1 cellular context compared by ENCODE assay signal in the genomic region with DNA sequence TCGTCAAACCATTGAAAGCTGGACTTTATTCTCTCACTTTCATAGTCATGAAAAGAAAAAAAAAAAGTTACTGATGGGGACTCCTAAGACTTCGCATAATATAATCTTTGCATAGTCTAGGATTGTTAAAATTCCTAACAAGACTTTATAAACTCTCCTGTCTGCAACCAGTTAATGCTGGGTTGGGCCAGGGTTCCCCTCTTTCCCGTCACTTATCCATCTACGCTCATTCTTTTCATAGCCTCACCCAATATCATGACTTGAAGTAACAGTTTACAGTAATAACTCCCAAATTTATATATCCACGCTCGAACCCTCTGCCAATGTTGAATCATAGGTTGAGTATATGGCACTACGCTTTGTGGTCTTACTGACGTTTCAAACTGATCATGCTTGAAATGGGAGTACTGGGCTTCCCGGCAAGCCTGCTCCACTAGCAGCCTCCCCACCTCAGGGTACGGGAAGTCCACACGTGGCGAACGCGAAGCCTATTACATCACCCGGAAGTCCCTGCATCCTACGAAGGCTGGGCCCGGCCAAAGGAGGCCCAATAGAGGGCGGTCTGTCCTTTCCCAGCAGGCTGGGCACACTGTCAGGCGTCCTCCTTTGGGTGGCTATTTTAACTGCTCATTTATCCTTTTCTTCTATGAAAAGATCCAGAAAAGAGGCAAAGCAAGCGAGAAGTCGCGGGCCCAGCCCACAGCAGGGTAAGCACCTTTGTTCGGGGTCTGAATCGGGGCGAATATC.
TF ChIP-seq lines count a peak whose summit lies in the region.

No MANE protein-coding gene starts in this region.

TF ChIP-seq in HepG2, 621 proteins besides CTCF, POLR2A, EP300 and RAD21 (continued from another document):
- TF ChIP-seq ZBTB4 (CRISPR knock-in tag; IDR thresholded peaks at IDR 0.05; ENCODE audit: borderline replicate concordance) (no peak), KMT2B (CRISPR knock-in tag; IDR thresholded peaks at IDR 0.05) (peak; percentile 80), ZNF350 (CRISPR knock-in tag; IDR thresholded peaks at IDR 0.05; ENCODE audit: borderline replicate concordance, low read depth) (peak; percentile 87; the same call in 1 of the 2 replicates), TGIF2 (CRISPR knock-in tag; IDR thresholded peaks at IDR 0.05) (peak; percentile 80), ZFP1 (CRISPR knock-in tag; IDR thresholded peaks at IDR 0.05) (peak; percentile 41), ZSCAN31 (CRISPR knock-in tag; IDR thresholded peaks at IDR 0.05; ENCODE audit: low read depth) (no peak), ZNF503 (CRISPR knock-in tag; IDR thresholded peaks at IDR 0.05) (peak; percentile 67), ZNF816 (CRISPR knock-in tag; IDR thresholded peaks at IDR 0.05; ENCODE audit: borderline replicate concordance) (0 out of 2 replicates have a peak, but pooled peaks have one; percentile 44), MAX (IDR thresholded peaks at IDR 0.05) (peak; percentile 99), ZNF788 (CRISPR knock-in tag; IDR thresholded peaks at IDR 0.05; ENCODE audit: borderline replicate concordance) (peak; percentile 64; the same call in 1 of the 2 replicates), ELF3 (CRISPR knock-in tag; IDR thresholded peaks at IDR 0.05) (peak; percentile 99), ZNF619 (CRISPR knock-in tag; IDR thresholded peaks at IDR 0.05) (no peak), ATF3 (CRISPR knock-in tag; IDR thresholded peaks at IDR 0.05) (peak; percentile 94), ZNF772 (CRISPR knock-in tag; IDR thresholded peaks at IDR 0.05) (no peak), RBFOX2 (IDR thresholded peaks at IDR 0.05; ENCODE audit: low read depth, low read length) (no peak), SRSF1 (optimal IDR thresholded peaks at IDR 0.05; ENCODE audit: low read depth, low read length) (no peak), ZNF792 (CRISPR knock-in tag; IDR thresholded peaks at IDR 0.05) (peak; percentile 89), ZNF709 (CRISPR knock-in tag; IDR thresholded peaks at IDR 0.05) (no peak), PITX1 (CRISPR knock-in tag; IDR thresholded peaks at IDR 0.05) (peak; percentile 51), ISX (CRISPR knock-in tag; conservative IDR thresholded peaks at IDR 0.05) (0 out of 2 replicates have a peak, but pooled peaks have one; percentile 17), SETDB1 (CRISPR knock-in tag; IDR thresholded peaks at IDR 0.05; ENCODE audit: borderline replicate concordance) (0 out of 2 replicates have a peak, but pooled peaks have one; percentile 31), SNAPC2 (CRISPR knock-in tag; IDR thresholded peaks at IDR 0.05) (peak; percentile 88), JARID2 (CRISPR knock-in tag; IDR thresholded peaks at IDR 0.05; ENCODE audit: insufficient replicate concordance) (no peak), ZKSCAN5 (CRISPR knock-in tag; IDR thresholded peaks at IDR 0.05) (no peak), ZNF567 (CRISPR knock-in tag; IDR thresholded peaks at IDR 0.05; ENCODE audit: borderline replicate concordance) (no peak), ZNF574 (CRISPR knock-in tag; IDR thresholded peaks at IDR 0.05) (peak; percentile 70; the same call in 1 of the 2 replicates), ATF1 (CRISPR knock-in tag; IDR thresholded peaks at IDR 0.05) (no peak), ZNF839 (CRISPR knock-in tag; IDR thresholded peaks at IDR 0.05; ENCODE audit: borderline replicate concordance) (no peak), HOMEZ (CRISPR knock-in tag; IDR thresholded peaks at IDR 0.05; ENCODE audit: low read depth) (peak; percentile 18; the same call in 1 of the 2 replicates)
- TF ChIP-seq, protein P1, sequence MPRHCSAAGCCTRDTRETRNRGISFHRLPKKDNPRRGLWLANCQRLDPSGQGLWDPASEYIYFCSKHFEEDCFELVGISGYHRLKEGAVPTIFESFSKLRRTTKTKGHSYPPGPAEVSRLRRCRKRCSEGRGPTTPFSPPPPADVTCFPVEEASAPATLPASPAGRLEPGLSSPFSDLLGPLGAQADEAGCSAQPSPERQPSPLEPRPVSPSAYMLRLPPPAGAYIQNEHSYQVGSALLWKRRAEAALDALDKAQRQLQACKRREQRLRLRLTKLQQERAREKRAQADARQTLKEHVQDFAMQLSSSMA (CRISPR knock-in tag; IDR thresholded peaks at IDR 0.05), result 0 out of 2 replicates have a peak, but pooled peaks have one; percentile 71
- TF ChIP-seq, protein P2, sequence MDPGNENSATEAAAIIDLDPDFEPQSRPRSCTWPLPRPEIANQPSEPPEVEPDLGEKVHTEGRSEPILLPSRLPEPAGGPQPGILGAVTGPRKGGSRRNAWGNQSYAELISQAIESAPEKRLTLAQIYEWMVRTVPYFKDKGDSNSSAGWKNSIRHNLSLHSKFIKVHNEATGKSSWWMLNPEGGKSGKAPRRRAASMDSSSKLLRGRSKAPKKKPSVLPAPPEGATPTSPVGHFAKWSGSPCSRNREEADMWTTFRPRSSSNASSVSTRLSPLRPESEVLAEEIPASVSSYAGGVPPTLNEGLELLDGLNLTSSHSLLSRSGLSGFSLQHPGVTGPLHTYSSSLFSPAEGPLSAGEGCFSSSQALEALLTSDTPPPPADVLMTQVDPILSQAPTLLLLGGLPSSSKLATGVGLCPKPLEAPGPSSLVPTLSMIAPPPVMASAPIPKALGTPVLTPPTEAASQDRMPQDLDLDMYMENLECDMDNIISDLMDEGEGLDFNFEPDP (CRISPR knock-in tag; conservative IDR thresholded peaks at IDR 0.05), result no peak
- TF ChIP-seq, protein P3, sequence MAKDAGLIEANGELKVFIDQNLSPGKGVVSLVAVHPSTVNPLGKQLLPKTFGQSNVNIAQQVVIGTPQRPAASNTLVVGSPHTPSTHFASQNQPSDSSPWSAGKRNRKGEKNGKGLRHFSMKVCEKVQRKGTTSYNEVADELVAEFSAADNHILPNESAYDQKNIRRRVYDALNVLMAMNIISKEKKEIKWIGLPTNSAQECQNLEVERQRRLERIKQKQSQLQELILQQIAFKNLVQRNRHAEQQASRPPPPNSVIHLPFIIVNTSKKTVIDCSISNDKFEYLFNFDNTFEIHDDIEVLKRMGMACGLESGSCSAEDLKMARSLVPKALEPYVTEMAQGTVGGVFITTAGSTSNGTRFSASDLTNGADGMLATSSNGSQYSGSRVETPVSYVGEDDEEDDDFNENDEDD (CRISPR knock-in tag; IDR thresholded peaks at IDR 0.05; ENCODE audit: borderline replicate concordance), result peak; percentile 90
